Comparison of ENCODE assay signal across 1 cellular context in genomic region chr4:53575552-53575951, GRCh38.
TF ChIP-seq lines count a peak whose summit lies in the region.

No MANE protein-coding gene starts in this region.

TF ChIP-seq in K562, 482 proteins besides CTCF, POLR2A, EP300 and RAD21 (continued from another document):
- TF ChIP-seq CEBPG (CRISPR knock-in tag; IDR thresholded peaks at IDR 0.05): peak; percentile 37; the same call in 1 of the 2 replicates
- 0 out of 4 replicates have a peak, but pooled peaks of 1 of the 2 experiments have one; percentile 19 for TF ChIP-seq CEBPG (tag; conservative IDR thresholded peaks at IDR 0.05 in 1 of 2, IDR thresholded peaks at IDR 0.05 in 1 of 2)
